In genomic region chr14:81533536-81534343, GRCh38 we compare ENCODE assay signal across 8 cellular contexts. TPM values are rescaled to one million over a fixed set of nuclear protein-coding genes. Genes with fewer than 3 reads are reported as not detected.
DNase-seq lines count a peak whose midpoint lies in the region; ATAC-seq and TF ChIP-seq lines count a peak whose summit lies in the region.

TSS of gene SEL1L (minus strand) at chr14:81533853. CDS start at chr14:81533744, 109 bp downstream.

- POLR2A ChIA-PET in PC-3 (lab: Charles Lee; ENCODE audit: unreplicated experiment) = interaction anchor here (0.6 kb wide), 5 partner anchors 21 to 1669 kb away, joined by 3 to 5 read pairs (median 4); no protein-coding TSS in a partner anchor

- H3K36me3 ChIP-seq in PC-3 (ENCODE audit: low read depth, low read length) = no peaks in the 10 kb centered on the region
- no peaks in the 10 kb centered on the region for H3K36me3 ChIP-seq in mucosa of descending colon (ENCODE audit: low read depth)

- peaks cover 48% of the 10 kb centered on the region for H3K79me2 ChIP-seq in PC-3 (ENCODE audit: low read length)

- H3F3A ChIP-seq in PC-3 (ENCODE audit: low read length, unreplicated experiment) = no peaks in the 10 kb centered on the region

- peak within 1 kb of the TSS; percentile 87 for H2AFZ ChIP-seq in PC-3 (ENCODE audit: low read length)

- H3K4me1 ChIP-seq in PC-3 (ENCODE audit: insufficient read depth, low read length) = peaks cover 17% of the 10 kb centered on the region
- peaks cover 11% of the 10 kb centered on the region for H3K4me1 ChIP-seq in mucosa of descending colon (ENCODE audit: low read depth)

- DNase-seq in DMS114 treated with DMSO at 0.1 percent for 48 hours (lab: John Stamatoyannopoulos, UW; ENCODE audit: unreplicated experiment) = peak; percentile 96
- peak; percentile 99 for DNase-seq in PC-3
- peak; percentile 99 for DNase-seq in activated T-cell treated with anti-CD3 and anti-CD28 coated beads for 48 hours (ENCODE audit: low read depth)
- peak; percentile 98 for DNase-seq in epithelial cell of prostate (ENCODE audit: low read depth, low spot score)
- DNase-seq in mucosa of descending colon = peak; percentile 99 to 100 (median 100)
- peak; percentile 100 for DNase-seq in stimulated activated CD8-positive, alpha-beta memory T cell treated with anti-CD3 and anti-CD28 coated beads, Interleukin-4, amount 100 ng/mL, for 24 hours (ENCODE audit: low read depth)

- CTCF ChIA-PET in PC-3 (lab: Charles Lee) = no interaction called here

- H3K27ac ChIP-seq in PC-3 (ENCODE audit: low read length) (no peak within 1 kb of the TSS), epithelial cell of prostate (peak within 1 kb of the TSS; percentile 31)

- ATAC-seq in GM21576 (IDR thresholded peaks at IDR 0.05; ENCODE audit: unreplicated experiment) (peak; percentile 92), PC-3 (peak; percentile 98), mucosa of descending colon (peak; percentile 98)

- H3K27me3 ChIP-seq in PC-3 (ENCODE audit: low read length) = no peaks in the 10 kb centered on the region

- H3K9me3 ChIP-seq in PC-3 (ENCODE audit: low read length) = no peaks in the 10 kb centered on the region
- H3K9me3 ChIP-seq in mucosa of descending colon = peaks cover 7% of the 10 kb centered on the region

- H3K4me3 ChIP-seq in PC-3 (ENCODE audit: low read length) (peak within 1 kb of the TSS; percentile 97), mucosa of descending colon (peak within 1 kb of the TSS; percentile 97)

- BruUV-seq in PC-3 (replicated peaks; lab: Mats Ljungman, UMichigan) = no TSS peak

- peak within 1 kb of the TSS; percentile 96 for H3K4me2 ChIP-seq in PC-3 (ENCODE audit: low read length)

- TF ChIP-seq RAD21 in Ishikawa (IDR thresholded peaks at IDR 0.05; ENCODE audit: low read depth) = no peak

- H3K9me2 ChIP-seq in PC-3 (replicated peaks; ENCODE audit: low read length) = no peaks in the 10 kb centered on the region

- TF ChIP-seq EP300 in Ishikawa (IDR thresholded peaks at IDR 0.05; ENCODE audit: borderline replicate concordance) = no peak

- intact Hi-C loops in PC-3 (cut with micrococcal nuclease) = no loop called here
- intact Hi-C loops in mucosa of descending colon (cut with DNase I, micrococcal nuclease) = no loop called here

- H3K9ac ChIP-seq in PC-3 (ENCODE audit: low read length) = peak within 1 kb of the TSS; percentile 85

- TF ChIP-seq CTCF in PC-3 (conservative IDR thresholded peaks at IDR 0.05; ENCODE audit: low read depth, low read length) (no peak), mucosa of descending colon (IDR thresholded peaks at IDR 0.05) (no peak)

- H4K20me1 ChIP-seq in PC-3 (ENCODE audit: low read length) = peaks cover 14% of the 10 kb centered on the region

TF ChIP-seq in Ishikawa, 13 proteins besides CTCF, POLR2A, EP300 and RAD21:
- TF ChIP-seq, protein P1, sequence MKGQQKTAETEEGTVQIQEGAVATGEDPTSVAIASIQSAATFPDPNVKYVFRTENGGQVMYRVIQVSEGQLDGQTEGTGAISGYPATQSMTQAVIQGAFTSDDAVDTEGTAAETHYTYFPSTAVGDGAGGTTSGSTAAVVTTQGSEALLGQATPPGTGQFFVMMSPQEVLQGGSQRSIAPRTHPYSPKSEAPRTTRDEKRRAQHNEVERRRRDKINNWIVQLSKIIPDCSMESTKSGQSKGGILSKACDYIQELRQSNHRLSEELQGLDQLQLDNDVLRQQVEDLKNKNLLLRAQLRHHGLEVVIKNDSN (IDR thresholded peaks at IDR 0.05) = peak; percentile 54
- TF ChIP-seq, protein P2, sequence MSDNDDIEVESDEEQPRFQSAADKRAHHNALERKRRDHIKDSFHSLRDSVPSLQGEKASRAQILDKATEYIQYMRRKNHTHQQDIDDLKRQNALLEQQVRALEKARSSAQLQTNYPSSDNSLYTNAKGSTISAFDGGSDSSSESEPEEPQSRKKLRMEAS (IDR thresholded peaks at IDR 0.05) = peak; percentile 40
- TF ChIP-seq TAF1 (IDR thresholded peaks at IDR 0.05; ENCODE audit: low read depth) (peak; percentile 55), CREB1 (IDR thresholded peaks at IDR 0.05; ENCODE audit: low read depth) (peak; percentile 23; the same call in 1 of the 2 replicates), CEBPB (IDR thresholded peaks at IDR 0.05) (no peak)
- TF ChIP-seq, protein P3, sequence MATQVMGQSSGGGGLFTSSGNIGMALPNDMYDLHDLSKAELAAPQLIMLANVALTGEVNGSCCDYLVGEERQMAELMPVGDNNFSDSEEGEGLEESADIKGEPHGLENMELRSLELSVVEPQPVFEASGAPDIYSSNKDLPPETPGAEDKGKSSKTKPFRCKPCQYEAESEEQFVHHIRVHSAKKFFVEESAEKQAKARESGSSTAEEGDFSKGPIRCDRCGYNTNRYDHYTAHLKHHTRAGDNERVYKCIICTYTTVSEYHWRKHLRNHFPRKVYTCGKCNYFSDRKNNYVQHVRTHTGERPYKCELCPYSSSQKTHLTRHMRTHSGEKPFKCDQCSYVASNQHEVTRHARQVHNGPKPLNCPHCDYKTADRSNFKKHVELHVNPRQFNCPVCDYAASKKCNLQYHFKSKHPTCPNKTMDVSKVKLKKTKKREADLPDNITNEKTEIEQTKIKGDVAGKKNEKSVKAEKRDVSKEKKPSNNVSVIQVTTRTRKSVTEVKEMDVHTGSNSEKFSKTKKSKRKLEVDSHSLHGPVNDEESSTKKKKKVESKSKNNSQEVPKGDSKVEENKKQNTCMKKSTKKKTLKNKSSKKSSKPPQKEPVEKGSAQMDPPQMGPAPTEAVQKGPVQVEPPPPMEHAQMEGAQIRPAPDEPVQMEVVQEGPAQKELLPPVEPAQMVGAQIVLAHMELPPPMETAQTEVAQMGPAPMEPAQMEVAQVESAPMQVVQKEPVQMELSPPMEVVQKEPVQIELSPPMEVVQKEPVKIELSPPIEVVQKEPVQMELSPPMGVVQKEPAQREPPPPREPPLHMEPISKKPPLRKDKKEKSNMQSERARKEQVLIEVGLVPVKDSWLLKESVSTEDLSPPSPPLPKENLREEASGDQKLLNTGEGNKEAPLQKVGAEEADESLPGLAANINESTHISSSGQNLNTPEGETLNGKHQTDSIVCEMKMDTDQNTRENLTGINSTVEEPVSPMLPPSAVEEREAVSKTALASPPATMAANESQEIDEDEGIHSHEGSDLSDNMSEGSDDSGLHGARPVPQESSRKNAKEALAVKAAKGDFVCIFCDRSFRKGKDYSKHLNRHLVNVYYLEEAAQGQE (IDR thresholded peaks at IDR 0.05; ENCODE audit: low read depth) = no peak

RNA-seq across cellular contexts. Expression of gene SEL1L, which starts in this region (rescaled TPM):
- total RNA-seq in PC-3 (2014; rRNA removed) (41.0 and 46.9 TPM in 2 replicates), mucosa of descending colon (100 to 1,000 TPM in 1 of 3 donors, 10 to 100 TPM in 2; 87.7 to 103 (median 89.9) TPM)
